In the genomic region with DNA sequence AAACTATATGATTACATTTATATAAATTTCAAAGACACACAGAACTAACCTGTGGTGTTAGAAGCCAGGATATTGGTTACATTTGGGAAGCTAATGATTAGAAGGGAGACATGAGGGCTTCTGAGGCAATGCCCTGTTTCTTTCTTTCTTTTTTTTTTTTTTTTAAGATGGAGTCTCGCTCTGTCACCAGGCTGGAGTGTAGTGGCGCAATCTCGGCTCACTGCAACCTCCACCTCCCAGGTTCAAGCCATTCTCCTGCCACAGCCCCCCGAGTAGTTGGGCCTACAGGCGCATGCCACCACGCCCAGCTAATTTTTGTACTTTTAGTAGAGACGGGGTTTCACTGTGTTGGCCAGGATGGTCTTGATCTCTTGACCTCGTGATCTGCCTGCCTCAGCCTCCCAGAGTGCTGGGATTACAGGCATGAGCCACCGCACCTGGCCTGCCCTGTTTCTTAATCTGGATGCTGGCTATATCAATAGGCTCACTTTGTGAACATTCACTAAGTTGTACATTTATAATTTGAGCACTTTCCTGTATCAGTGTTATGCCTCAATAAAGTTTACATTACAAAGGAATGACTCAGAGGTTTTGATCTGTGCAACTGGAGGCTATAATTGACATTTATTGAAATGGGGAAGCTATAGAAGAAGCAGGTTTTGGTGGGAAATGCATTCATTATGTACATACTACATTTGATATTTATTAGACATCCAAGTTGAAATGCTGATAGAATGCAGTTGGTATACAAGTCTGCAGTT, we compare ENCODE assay signal across 4 cellular contexts. TPM values are rescaled to one million over a fixed set of nuclear protein-coding genes. Genes with fewer than 3 reads are reported as not detected.
"Had no signal": no experiment of that assay in that cellular context is flagged by ENCODE, and none has a peak within 500 bp of the region (broad histone marks: within the 10 kb centered on the region; RNA-seq: fewer than 3 reads in every experiment).

No MANE protein-coding gene starts in this region.

RNA-seq across cellular contexts. Expression of a gene that starts 33.3 kb away (rescaled TPM):
- total RNA-seq: activated B cell treated with CpG ODN at 0.5 μM for 24 hours; activated CD8-positive, alpha-beta T cell treated with anti-CD3 and anti-CD28 coated beads for 36 hours; activated T-cell treated with anti-CD3 and anti-CD28 coated beads, Interleukin-2, amount 50 U/mL, for 4 hours; T-helper 2 cell treated with Interferon-gamma antibody and Interleukin-4, amounts not matched to agents 100 ng/mL and 5 ng/mL, for 36 hours had no signal
